Comparison of ENCODE assay signal across 9 cellular contexts in the genomic region with DNA sequence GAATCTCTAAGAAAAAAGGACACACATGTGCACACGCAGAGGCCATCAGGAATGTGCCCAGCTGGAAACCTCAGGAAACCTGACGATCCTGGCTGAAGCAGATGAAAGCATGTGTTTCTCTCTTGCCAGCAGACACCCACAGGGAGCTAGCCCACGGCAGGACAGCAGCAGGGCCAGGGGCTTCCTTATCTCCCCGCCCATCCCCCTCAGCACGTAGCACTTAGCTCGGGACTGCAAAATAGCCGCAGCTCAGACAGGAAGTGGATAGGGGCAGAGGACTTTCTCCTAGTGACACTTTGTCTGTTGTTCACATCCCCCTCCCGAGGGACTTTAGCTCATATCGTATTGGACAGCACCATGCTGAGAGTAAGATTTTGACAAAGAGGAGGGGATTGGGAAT.
DNase-seq lines count a peak whose midpoint lies in the region; ATAC-seq and TF ChIP-seq lines count a peak whose summit lies in the region.
"Had no signal": no experiment of that assay in that cellular context is flagged by ENCODE, and none has a peak within 500 bp of the region (broad histone marks: within the 10 kb centered on the region; RNA-seq: fewer than 3 reads in every experiment).

No MANE protein-coding gene starts in this region.

- peak overlapping the region; percentile 57 for H3K4me3 Mint-ChIP-seq in stimulated activated memory B cell treated with anti-CD40 and anti-IgM and Interleukin-4, amounts not matched to agents 10 μg/mL and 1 μg/mL and 100 μg/mL, for 72 hours

- WGBS in SK-N-SH (ENCODE audit: low lambda C conversion rate) = 72% methylated on average over 8 of the region's 9 CpGs
- WGBS in esophagus, 2 donors = 56 to 62% methylated on average over 9 of the region's 9 CpGs

- peak; percentile 55 for DNase-seq in SK-N-SH
- DNase-seq in OCI-LY7 (ENCODE audit: low spot score) = peak; percentile 39
- no peak for DNase-seq in amniotic stem cell (lab: John Stamatoyannopoulos, UW)
- no peak for DNase-seq in NCI-H2196 (lab: John Stamatoyannopoulos, UW; ENCODE audit: unreplicated experiment)
- no peak for DNase-seq in DMS79 treated with DMSO at 0.1 percent for 48 hours (lab: John Stamatoyannopoulos, UW)

- H3K27ac Mint-ChIP-seq in stimulated activated memory B cell treated with anti-CD40 and anti-IgM and Interleukin-4, amounts not matched to agents 10 μg/mL and 1 μg/mL and 100 μg/mL, for 72 hours = peak overlapping the region; percentile 67

- POLR2A ChIA-PET in SK-N-SH (lab: Yijun Ruan, JAX) (no interaction called here), OCI-LY7 (lab: Charles Lee) (interaction anchor here (1.0 to 5.7 kb wide), 2 partner anchors 15 to 449 kb away, joined by 3 to 37 read pairs; no protein-coding TSS in a partner anchor)

- H3K4me3 ChIP-seq in SK-N-SH (ENCODE audit: low read depth in 2 of 2, low read length in 1 of 2) (no peak overlapping the region), OCI-LY7 (ENCODE audit: low read depth, low read length, poor library complexity, severe bottlenecking) (peak overlapping the region; percentile 48), esophagus (ENCODE audit: low read depth in 1 of 2, low read length in 2 of 2) (no peak overlapping the region)
- H3K4me3 ChIP-seq: A549 had no signal

- H2AFZ ChIP-seq in SK-N-SH (ENCODE audit: low read depth) (no peak overlapping the region), OCI-LY7 (ENCODE audit: low read length) (no peak overlapping the region)

- H3K27me3 Mint-ChIP-seq in stimulated activated memory B cell treated with anti-CD40 and anti-IgM and Interleukin-4, amounts not matched to agents 10 μg/mL and 1 μg/mL and 100 μg/mL, for 72 hours = no peaks in the 10 kb centered on the region

- H3K4me2 ChIP-seq in SK-N-SH (no peak overlapping the region), OCI-LY7 (ENCODE audit: low read length) (peak overlapping the region; percentile 74)
- H3K4me2 ChIP-seq: A549 had no signal

- intact Hi-C loops in OCI-LY7 (cut with micrococcal nuclease; ENCODE audit: unreplicated experiment) = no loop called here

- no TSS peak for BruUV-seq in OCI-LY7 (replicated peaks; lab: Mats Ljungman, UMichigan)

- H3K4me1 Mint-ChIP-seq in stimulated activated memory B cell treated with anti-CD40 and anti-IgM and Interleukin-4, amounts not matched to agents 10 μg/mL and 1 μg/mL and 100 μg/mL, for 72 hours = peaks cover 68% of the 10 kb centered on the region

- H3K9me2 ChIP-seq in SK-N-SH = no peaks in the 10 kb centered on the region
- no peaks in the 10 kb centered on the region for H3K9me2 ChIP-seq in OCI-LY7 (ENCODE audit: insufficient read depth, low read length)

- CTCF ChIA-PET in SK-N-SH (lab: Yijun Ruan, JAX) = interaction anchor here (0.7 to 2.8 kb wide), 8 partner anchors 16 to 208 kb away, joined by 3 to 13 read pairs (median 4); partner anchors contain the start of gene PTPRE
- CTCF ChIA-PET in OCI-LY7 (lab: Charles Lee; ENCODE audit: unreplicated experiment) = interaction anchor here (0.5 to 4.2 kb wide), 3 partner anchors 11 to 101 kb away, joined by 3 to 17 read pairs (median 5); no protein-coding TSS in a partner anchor

- H3K27me3 ChIP-seq in SK-N-SH (ENCODE audit: insufficient read depth) (no peaks in the 10 kb centered on the region), esophagus (ENCODE audit: control insufficient read depth in 1 of 2, insufficient read depth in 2 of 2, low read length in 2 of 2) (no peaks in the 10 kb centered on the region)

- H3F3A ChIP-seq in SK-N-SH (replicated peaks; ENCODE audit: insufficient read depth) = peaks cover 4% of the 10 kb centered on the region

- H3K9ac ChIP-seq in SK-N-SH = no peak overlapping the region

- no peak for TF ChIP-seq RAD21 in SK-N-SH (IDR thresholded peaks at IDR 0.05; ENCODE audit: low read length)

- H3K36me3 Mint-ChIP-seq in stimulated activated memory B cell treated with anti-CD40 and anti-IgM and Interleukin-4, amounts not matched to agents 10 μg/mL and 1 μg/mL and 100 μg/mL, for 72 hours = peaks cover 42% of the 10 kb centered on the region

- H3K4me1 ChIP-seq in SK-N-SH (ENCODE audit: control insufficient read depth in 1 of 2, insufficient read depth in 2 of 2, low read depth in 1 of 2, low read length in 1 of 2) = peaks cover 0 to 3% of the 10 kb centered on the region in 2 experiments; a peak in 1 of 4 replicates
- peaks cover 57% of the 10 kb centered on the region for H3K4me1 ChIP-seq in OCI-LY7 (ENCODE audit: insufficient read depth, low read length, poor library complexity, severe bottlenecking)
- peaks cover 4 to 10% of the 10 kb centered on the region in 2 donors for H3K4me1 ChIP-seq in esophagus (ENCODE audit: control insufficient read depth in 2 of 2, insufficient read depth in 2 of 2, low read length in 1 of 2)
- H3K4me1 ChIP-seq: A549 had no signal

- ATAC-seq in SK-N-SH treated with all-trans-retinoic acid at 6 μM for 48 hours = no peak
- no peak for ATAC-seq in stimulated activated memory B cell treated with anti-CD40 and anti-IgM and Interleukin-4, amounts not matched to agents 10 μg/mL and 1 μg/mL and 100 μg/mL, for 72 hours
- ATAC-seq: A549 had no signal

- H4K20me1 ChIP-seq in SK-N-SH (ENCODE audit: insufficient read depth) = no peaks in the 10 kb centered on the region
- peaks cover 26% of the 10 kb centered on the region for H4K20me1 ChIP-seq in OCI-LY7 (ENCODE audit: insufficient read depth, low read length)

- H3K79me2 ChIP-seq in SK-N-SH (ENCODE audit: insufficient read depth) = no peaks in the 10 kb centered on the region
- H3K79me2 ChIP-seq in OCI-LY7 (ENCODE audit: insufficient read depth, low read depth, low read length) = no peaks in the 10 kb centered on the region

- peaks cover 3% of the 10 kb centered on the region for H3K9me3 Mint-ChIP-seq in stimulated activated memory B cell treated with anti-CD40 and anti-IgM and Interleukin-4, amounts not matched to agents 10 μg/mL and 1 μg/mL and 100 μg/mL, for 72 hours

- H3K9me3 ChIP-seq in SK-N-SH = no peaks in the 10 kb centered on the region
- H3K9me3 ChIP-seq in OCI-LY7 (ENCODE audit: low read length) = no peaks in the 10 kb centered on the region
- peaks cover 0 to 4% of the 10 kb centered on the region in 2 donors for H3K9me3 ChIP-seq in esophagus (ENCODE audit: control insufficient read depth in 2 of 2, insufficient read depth in 1 of 2, low read depth in 1 of 2, low read length in 1 of 2)
- H3K9me3 ChIP-seq: A549 had no signal

- H3K36me3 ChIP-seq in SK-N-SH (replicated peaks in 1 of 2; ENCODE audit: control insufficient read depth in 1 of 2, insufficient read depth in 2 of 2, low read length in 1 of 2) (peaks cover 0 to 22% of the 10 kb centered on the region in 2 experiments), OCI-LY7 (ENCODE audit: insufficient read depth, low read length) (peaks cover 15% of the 10 kb centered on the region), esophagus (ENCODE audit: control insufficient read depth in 2 of 2, insufficient read depth in 2 of 2, low read length in 1 of 2) (peaks cover 8 to 37% of the 10 kb centered on the region in 2 donors)

- TF ChIP-seq CTCF in SK-N-SH (IDR thresholded peaks at IDR 0.05) (no peak), OCI-LY7 (conservative IDR thresholded peaks at IDR 0.05; ENCODE audit: low read length) (no peak)

- TF ChIP-seq EP300 in SK-N-SH (IDR thresholded peaks at IDR 0.05; ENCODE audit: borderline replicate concordance in 1 of 2, low read depth in 1 of 2, low read length in 1 of 2) = no peak

- no peak overlapping the region for H3K27ac ChIP-seq in SK-N-SH (ENCODE audit: low read depth in 2 of 2, low read length in 1 of 2)
- H3K27ac ChIP-seq in OCI-LY7 (ENCODE audit: low read depth, low read length, poor library complexity, severe bottlenecking) = peak overlapping the region; percentile 60
- peak overlapping the region; percentile 24 to 62 for H3K27ac ChIP-seq in esophagus (ENCODE audit: low read depth in 2 of 2, low read length in 1 of 2)
- H3K27ac ChIP-seq: A549 had no signal

TF ChIP-seq in SK-N-SH, 30 proteins besides CTCF, POLR2A, EP300 and RAD21:
- TF ChIP-seq FOXM1 (IDR thresholded peaks at IDR 0.05; ENCODE audit: low read depth) = no peak
- no peak for TF ChIP-seq NRF1 (IDR thresholded peaks at IDR 0.05; ENCODE audit: low read depth, low read length)
- TF ChIP-seq GABPA (IDR thresholded peaks at IDR 0.05; ENCODE audit: low read depth) = no peak

TF ChIP-seq in SK-N-SH treated with all-trans-retinoic acid at 6 μM for 48 hours, 23 proteins besides CTCF, POLR2A, EP300 and RAD21:
- no peak for TF ChIP-seq PPARA (CRISPR knock-in tag; IDR thresholded peaks at IDR 0.05; ENCODE audit: borderline replicate concordance)
- TF ChIP-seq TCF4 (CRISPR knock-in tag; IDR thresholded peaks at IDR 0.05; ENCODE audit: borderline replicate concordance) = no peak
- no peak for TF ChIP-seq TSHZ2 (CRISPR knock-in tag; IDR thresholded peaks at IDR 0.05)
- TF ChIP-seq ARNTL (CRISPR knock-in tag; IDR thresholded peaks at IDR 0.05; ENCODE audit: borderline replicate concordance, low read depth) = no peak

Comparison
In these comparisons a context has a peak if more than half of its experiments do, and no peak if none do; other contexts are left out.
1. DNase-seq: peak in SK-N-SH (single experiment) and OCI-LY7 (single experiment); none in amniotic stem cell (single experiment), NCI-H2196 (single experiment) and DMS79 treated with DMSO at 0.1 percent for 48 hours (single experiment).
2. H3K27ac ChIP-seq: peak in OCI-LY7 (single experiment) and esophagus (2 of 2); none in SK-N-SH (0 of 2).